1 cellular context compared by ENCODE assay signal in the genomic region with DNA sequence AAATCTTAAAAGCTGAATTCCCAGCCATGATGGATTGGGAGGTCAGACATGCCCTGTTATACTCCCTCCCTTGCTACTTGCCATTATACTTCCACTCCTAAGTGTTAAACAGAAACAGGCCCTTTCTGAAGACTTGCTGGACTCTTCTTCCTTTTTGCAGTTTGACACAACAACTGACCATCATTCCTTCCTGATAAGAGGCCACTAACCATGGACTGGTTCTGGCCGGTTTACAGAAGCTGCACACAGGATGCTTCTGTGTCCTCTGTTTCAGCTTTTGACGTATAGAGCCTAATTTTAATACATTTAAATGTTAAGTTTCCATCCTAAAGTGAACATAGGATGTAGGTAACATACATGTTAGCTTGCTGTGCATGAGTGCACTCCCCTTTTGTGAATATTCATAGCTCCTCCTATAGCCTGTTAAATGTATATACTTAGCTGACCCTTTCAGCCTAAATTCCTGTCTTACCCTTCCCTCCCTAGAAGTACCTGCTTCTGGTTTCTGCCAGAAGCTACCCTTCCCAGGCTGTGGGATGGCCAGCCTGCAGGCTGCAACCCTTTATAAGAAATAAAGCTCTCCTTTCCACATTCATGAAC.
TF ChIP-seq lines count a peak whose summit lies in the region.

No MANE protein-coding gene starts in this region.

TF ChIP-seq in GM23338, 12 proteins besides CTCF, POLR2A, EP300 and RAD21:
- TF ChIP-seq STAT1 (IDR thresholded peaks at IDR 0.05; ENCODE audit: unreplicated experiment) (no peak), EZH2 (IDR thresholded peaks at IDR 0.05; ENCODE audit: low read depth, unreplicated experiment) (no peak), EZH2phosphoT487 (IDR thresholded peaks at IDR 0.05; ENCODE audit: unreplicated experiment) (no peak), CREB1 (CRISPR knock-in tag; IDR thresholded peaks at IDR 0.05; ENCODE audit: low read depth) (no peak), JUNB (IDR thresholded peaks at IDR 0.05; ENCODE audit: unreplicated experiment) (no peak), NANOG (IDR thresholded peaks at IDR 0.05; ENCODE audit: borderline replicate concordance) (no peak), POLR2AphosphoS5 (IDR thresholded peaks at IDR 0.05; ENCODE audit: low read depth) (no peak), ZNF114 (CRISPR knock-in tag; IDR thresholded peaks at IDR 0.05) (no peak), ZNF331 (CRISPR knock-in tag; IDR thresholded peaks at IDR 0.05; ENCODE audit: low read depth) (no peak)
- TF ChIP-seq, protein P1, sequence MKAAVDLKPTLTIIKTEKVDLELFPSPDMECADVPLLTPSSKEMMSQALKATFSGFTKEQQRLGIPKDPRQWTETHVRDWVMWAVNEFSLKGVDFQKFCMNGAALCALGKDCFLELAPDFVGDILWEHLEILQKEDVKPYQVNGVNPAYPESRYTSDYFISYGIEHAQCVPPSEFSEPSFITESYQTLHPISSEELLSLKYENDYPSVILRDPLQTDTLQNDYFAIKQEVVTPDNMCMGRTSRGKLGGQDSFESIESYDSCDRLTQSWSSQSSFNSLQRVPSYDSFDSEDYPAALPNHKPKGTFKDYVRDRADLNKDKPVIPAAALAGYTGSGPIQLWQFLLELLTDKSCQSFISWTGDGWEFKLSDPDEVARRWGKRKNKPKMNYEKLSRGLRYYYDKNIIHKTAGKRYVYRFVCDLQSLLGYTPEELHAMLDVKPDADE (IDR thresholded peaks at IDR 0.05), result no peak
- TF ChIP-seq, protein P2, sequence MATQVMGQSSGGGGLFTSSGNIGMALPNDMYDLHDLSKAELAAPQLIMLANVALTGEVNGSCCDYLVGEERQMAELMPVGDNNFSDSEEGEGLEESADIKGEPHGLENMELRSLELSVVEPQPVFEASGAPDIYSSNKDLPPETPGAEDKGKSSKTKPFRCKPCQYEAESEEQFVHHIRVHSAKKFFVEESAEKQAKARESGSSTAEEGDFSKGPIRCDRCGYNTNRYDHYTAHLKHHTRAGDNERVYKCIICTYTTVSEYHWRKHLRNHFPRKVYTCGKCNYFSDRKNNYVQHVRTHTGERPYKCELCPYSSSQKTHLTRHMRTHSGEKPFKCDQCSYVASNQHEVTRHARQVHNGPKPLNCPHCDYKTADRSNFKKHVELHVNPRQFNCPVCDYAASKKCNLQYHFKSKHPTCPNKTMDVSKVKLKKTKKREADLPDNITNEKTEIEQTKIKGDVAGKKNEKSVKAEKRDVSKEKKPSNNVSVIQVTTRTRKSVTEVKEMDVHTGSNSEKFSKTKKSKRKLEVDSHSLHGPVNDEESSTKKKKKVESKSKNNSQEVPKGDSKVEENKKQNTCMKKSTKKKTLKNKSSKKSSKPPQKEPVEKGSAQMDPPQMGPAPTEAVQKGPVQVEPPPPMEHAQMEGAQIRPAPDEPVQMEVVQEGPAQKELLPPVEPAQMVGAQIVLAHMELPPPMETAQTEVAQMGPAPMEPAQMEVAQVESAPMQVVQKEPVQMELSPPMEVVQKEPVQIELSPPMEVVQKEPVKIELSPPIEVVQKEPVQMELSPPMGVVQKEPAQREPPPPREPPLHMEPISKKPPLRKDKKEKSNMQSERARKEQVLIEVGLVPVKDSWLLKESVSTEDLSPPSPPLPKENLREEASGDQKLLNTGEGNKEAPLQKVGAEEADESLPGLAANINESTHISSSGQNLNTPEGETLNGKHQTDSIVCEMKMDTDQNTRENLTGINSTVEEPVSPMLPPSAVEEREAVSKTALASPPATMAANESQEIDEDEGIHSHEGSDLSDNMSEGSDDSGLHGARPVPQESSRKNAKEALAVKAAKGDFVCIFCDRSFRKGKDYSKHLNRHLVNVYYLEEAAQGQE (IDR thresholded peaks at IDR 0.05; ENCODE audit: unreplicated experiment), result no peak
- TF ChIP-seq, protein P3, sequence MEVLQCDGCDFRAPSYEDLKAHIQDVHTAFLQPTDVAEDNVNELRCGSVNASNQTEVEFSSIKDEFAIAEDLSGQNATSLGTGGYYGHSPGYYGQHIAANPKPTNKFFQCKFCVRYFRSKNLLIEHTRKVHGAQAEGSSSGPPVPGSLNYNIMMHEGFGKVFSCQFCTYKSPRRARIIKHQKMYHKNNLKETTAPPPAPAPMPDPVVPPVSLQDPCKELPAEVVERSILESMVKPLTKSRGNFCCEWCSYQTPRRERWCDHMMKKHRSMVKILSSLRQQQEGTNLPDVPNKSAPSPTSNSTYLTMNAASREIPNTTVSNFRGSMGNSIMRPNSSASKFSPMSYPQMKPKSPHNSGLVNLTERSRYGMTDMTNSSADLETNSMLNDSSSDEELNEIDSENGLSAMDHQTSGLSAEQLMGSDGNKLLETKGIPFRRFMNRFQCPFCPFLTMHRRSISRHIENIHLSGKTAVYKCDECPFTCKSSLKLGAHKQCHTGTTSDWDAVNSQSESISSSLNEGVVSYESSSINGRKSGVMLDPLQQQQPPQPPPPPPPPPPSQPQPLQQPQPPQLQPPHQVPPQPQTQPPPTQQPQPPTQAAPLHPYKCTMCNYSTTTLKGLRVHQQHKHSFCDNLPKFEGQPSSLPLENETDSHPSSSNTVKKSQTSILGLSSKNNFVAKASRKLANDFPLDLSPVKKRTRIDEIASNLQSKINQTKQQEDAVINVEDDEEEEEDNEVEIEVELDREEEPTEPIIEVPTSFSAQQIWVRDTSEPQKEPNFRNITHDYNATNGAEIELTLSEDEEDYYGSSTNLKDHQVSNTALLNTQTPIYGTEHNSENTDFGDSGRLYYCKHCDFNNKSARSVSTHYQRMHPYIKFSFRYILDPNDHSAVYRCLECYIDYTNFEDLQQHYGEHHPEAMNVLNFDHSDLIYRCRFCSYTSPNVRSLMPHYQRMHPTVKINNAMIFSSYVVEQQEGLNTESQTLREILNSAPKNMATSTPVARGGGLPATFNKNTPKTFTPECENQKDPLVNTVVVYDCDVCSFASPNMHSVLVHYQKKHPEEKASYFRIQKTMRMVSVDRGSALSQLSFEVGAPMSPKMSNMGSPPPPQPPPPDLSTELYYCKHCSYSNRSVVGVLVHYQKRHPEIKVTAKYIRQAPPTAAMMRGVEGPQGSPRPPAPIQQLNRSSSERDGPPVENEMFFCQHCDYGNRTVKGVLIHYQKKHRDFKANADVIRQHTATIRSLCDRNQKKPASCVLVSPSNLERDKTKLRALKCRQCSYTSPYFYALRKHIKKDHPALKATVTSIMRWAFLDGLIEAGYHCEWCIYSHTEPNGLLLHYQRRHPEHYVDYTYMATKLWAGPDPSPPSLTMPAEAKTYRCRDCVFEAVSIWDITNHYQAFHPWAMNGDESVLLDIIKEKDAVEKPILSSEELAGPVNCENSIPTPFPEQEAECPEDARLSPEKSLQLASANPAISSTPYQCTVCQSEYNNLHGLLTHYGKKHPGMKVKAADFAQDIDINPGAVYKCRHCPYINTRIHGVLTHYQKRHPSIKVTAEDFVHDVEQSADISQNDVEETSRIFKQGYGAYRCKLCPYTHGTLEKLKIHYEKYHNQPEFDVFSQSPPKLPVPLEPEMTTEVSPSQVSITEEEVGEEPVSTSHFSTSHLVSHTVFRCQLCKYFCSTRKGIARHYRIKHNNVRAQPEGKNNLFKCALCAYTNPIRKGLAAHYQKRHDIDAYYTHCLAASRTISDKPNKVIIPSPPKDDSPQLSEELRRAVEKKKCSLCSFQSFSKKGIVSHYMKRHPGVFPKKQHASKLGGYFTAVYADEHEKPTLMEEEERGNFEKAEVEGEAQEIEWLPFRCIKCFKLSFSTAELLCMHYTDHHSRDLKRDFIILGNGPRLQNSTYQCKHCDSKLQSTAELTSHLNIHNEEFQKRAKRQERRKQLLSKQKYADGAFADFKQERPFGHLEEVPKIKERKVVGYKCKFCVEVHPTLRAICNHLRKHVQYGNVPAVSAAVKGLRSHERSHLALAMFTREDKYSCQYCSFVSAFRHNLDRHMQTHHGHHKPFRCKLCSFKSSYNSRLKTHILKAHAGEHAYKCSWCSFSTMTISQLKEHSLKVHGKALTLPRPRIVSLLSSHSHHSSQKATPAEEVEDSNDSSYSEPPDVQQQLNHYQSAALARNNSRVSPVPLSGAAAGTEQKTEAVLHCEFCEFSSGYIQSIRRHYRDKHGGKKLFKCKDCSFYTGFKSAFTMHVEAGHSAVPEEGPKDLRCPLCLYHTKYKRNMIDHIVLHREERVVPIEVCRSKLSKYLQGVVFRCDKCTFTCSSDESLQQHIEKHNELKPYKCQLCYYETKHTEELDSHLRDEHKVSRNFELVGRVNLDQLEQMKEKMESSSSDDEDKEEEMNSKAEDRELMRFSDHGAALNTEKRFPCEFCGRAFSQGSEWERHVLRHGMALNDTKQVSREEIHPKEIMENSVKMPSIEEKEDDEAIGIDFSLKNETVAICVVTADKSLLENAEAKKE (CRISPR knock-in tag; IDR thresholded peaks at IDR 0.05), result no peak
